Comparison of ENCODE assay signal across 7 cellular contexts in the genomic region with DNA sequence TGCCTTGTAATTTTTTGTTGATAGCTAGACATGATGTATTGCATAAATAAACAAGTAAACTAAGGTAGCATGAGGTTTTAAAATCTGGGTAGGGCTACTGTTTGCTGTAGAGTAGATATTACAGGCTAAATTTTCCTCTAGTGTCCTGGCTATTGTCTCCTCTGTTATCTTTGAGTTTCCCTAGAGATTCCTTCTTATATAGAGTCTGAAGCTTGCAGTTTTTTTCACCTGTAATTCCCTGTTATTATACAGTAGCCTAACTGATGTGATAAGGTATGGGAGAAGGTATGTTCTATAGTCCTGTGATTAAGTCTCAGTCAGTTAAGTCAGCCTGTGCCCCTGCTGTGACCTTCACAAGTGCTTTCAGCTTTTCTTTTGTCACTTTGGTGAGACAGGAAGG.
"Had no signal": no experiment of that assay in that cellular context is flagged by ENCODE, and none has a peak within 500 bp of the region (broad histone marks: within the 10 kb centered on the region; RNA-seq: fewer than 3 reads in every experiment).

No MANE protein-coding gene starts in this region.

- H3K27ac ChIP-seq: HL-60, KMS-11 had no signal

- H3K4me3 ChIP-seq: GM23338 had no signal

- H3K9ac ChIP-seq: KMS-11 had no signal

- DNase-seq: H9, KBM-7 had no signal

- ATAC-seq: GM23338 had no signal

- FAIRE-seq: H1, H54 had no signal

- H2AFZ ChIP-seq: GM23338 had no signal

- H3K4me2 ChIP-seq: GM23338, KMS-11 had no signal
